11 cellular contexts compared by ENCODE assay signal in genomic region chr3:8741581-8742355, GRCh38. TPM values are rescaled to one million over a fixed set of nuclear protein-coding genes. Genes with fewer than 3 reads are reported as not detected.
DNase-seq lines count a peak whose midpoint lies in the region; ATAC-seq and TF ChIP-seq lines count a peak whose summit lies in the region.
"Had no signal": no experiment of that assay in that cellular context is flagged by ENCODE, and none has a peak within 500 bp of the region (broad histone marks: within the 10 kb centered on the region; RNA-seq: fewer than 3 reads in every experiment).

No MANE protein-coding gene starts in this region.

- H3K4me3 Mint-ChIP-seq in chondrocyte (ENCODE audit: unreplicated experiment), result peak overlapping the region; percentile 44
- H3K4me3 Mint-ChIP-seq: activated CD4-positive, alpha-beta memory T cell treated with anti-CD3 and anti-CD28 coated beads for 36 hours had no signal

- DNase-seq in ACHN (peak; percentile 76), HuH-7 (ENCODE audit: low spot score) (peak; percentile 78), chondrocyte (ENCODE audit: low spot score) (no peak), left kidney (ENCODE audit: low read depth, low spot score) (peak; percentile 92), NCI-H2107 (lab: John Stamatoyannopoulos, UW) (no peak), putamen (ENCODE audit: low spot score) (no peak)
- DNase-seq in stimulated activated CD4-positive, alpha-beta T cell treated with anti-CD3 and anti-CD28 coated beads, Interleukin-4, amount 100 ng/mL, for 24 hours, result no peak
- DNase-seq: activated CD4-positive, alpha-beta memory T cell treated with anti-CD3 and anti-CD28 coated beads for 36 hours; DND-41 had no signal

- no peaks in the 10 kb centered on the region for H3K9me3 Mint-ChIP-seq in chondrocyte (ENCODE audit: low read depth)
- H3K9me3 Mint-ChIP-seq: activated CD4-positive, alpha-beta memory T cell treated with anti-CD3 and anti-CD28 coated beads for 36 hours had no signal

- ATAC-seq in GM21447 (IDR thresholded peaks at IDR 0.05; ENCODE audit: unreplicated experiment), result no peak

- H3K4me1 Mint-ChIP-seq in chondrocyte (ENCODE audit: low read depth), result peaks cover 38% of the 10 kb centered on the region

- in situ Hi-C loops in ACHN (cut with HindIII; ENCODE audit: low pct_ligation_motif_present, low pct_unique_long_range_greater_than_20kb, low sequenced_read_pairs), result no loop called here

- no peaks in the 10 kb centered on the region for H3K36me3 Mint-ChIP-seq in chondrocyte (ENCODE audit: low read depth)
- H3K36me3 Mint-ChIP-seq: activated CD4-positive, alpha-beta memory T cell treated with anti-CD3 and anti-CD28 coated beads for 36 hours had no signal

- H3K27ac Mint-ChIP-seq in chondrocyte (ENCODE audit: unreplicated experiment), result peak overlapping the region; percentile 55
- H3K27ac Mint-ChIP-seq: activated CD4-positive, alpha-beta memory T cell treated with anti-CD3 and anti-CD28 coated beads for 36 hours had no signal

- no peak for TF ChIP-seq CTCF in chondrocyte (IDR thresholded peaks at IDR 0.05)

- no peaks in the 10 kb centered on the region for H3K27me3 Mint-ChIP-seq in chondrocyte (ENCODE audit: low read depth)

RNA-seq across cellular contexts. Expression of gene CAV3, which starts 8.2 kb away (rescaled TPM):
- not detected in 3 replicates for total RNA-seq in chondrocyte
- total RNA-seq: activated CD4-positive, alpha-beta memory T cell treated with anti-CD3 and anti-CD28 coated beads for 36 hours; epithelial cell of proximal tubule had no signal

RNA-seq across cellular contexts. Expression of gene OXTR, which starts 27.6 kb away (rescaled TPM):
- 48.5 to 90.8 TPM (median 48.8 TPM) in 3 replicates for total RNA-seq in chondrocyte

Comparison
In these comparisons a context has a peak if more than half of its experiments do, and no peak if none do; other contexts are left out.
1. DNase-seq: peak in ACHN (single experiment), HuH-7 (single experiment) and left kidney (single experiment); none in chondrocyte (single experiment), NCI-H2107 (single experiment), stimulated activated CD4-positive, alpha-beta T cell treated with anti-CD3 and anti-CD28 coated beads, Interleukin-4, amount 100 ng/mL, for 24 hours (single experiment) and putamen (single experiment).